20 cellular contexts compared by ENCODE assay signal in the genomic region with DNA sequence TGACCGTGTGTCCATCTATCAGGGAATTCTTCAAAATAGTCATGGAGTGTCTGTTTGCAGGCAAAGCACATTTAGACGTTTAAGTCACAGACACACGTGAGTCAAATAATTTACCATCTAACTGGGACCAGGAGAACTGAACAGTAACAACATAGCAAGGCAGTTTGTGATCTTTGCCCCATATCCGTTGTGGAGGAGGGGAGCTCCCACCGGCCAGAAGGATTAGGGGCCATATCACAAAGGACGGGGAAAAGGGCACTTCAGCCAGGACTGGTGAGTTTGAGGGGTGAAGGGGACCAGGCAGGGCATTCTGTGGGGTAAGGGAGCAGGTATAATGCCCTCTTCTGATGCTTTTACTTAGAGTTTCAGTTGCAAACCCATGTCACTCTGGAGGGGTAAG. TPM values are rescaled to one million over a fixed set of nuclear protein-coding genes. Genes with fewer than 3 reads are reported as not detected.
"Had no signal": no experiment of that assay in that cellular context is flagged by ENCODE, and none has a peak within 500 bp of the region (broad histone marks: within the 10 kb centered on the region; RNA-seq: fewer than 3 reads in every experiment).

No MANE protein-coding gene starts in this region.

- H3K4me3 ChIP-seq: heart left ventricle, left lung, lung, sigmoid colon, thoracic aorta, upper lobe of left lung had no signal

- H3K9me3 ChIP-seq: heart left ventricle, left lung, sigmoid colon, thoracic aorta, upper lobe of left lung had no signal

- H3K27me3 ChIP-seq: heart left ventricle, left lung, sigmoid colon, upper lobe of left lung had no signal

- DNase-seq: activated B cell treated with CpG ODN at 0.5 μM for 24 hours; activated CD4-positive, alpha-beta memory T cell treated with anti-CD3 and anti-CD28 coated beads for 36 hours; activated CD4-positive, alpha-beta T cell treated with anti-CD3 and anti-CD28 coated beads for 4 hours; activated naive CD4-positive, alpha-beta T cell treated with Interleukin-2 at 50 U/mL for 16 hours; activated naive CD8-positive, alpha-beta T cell treated with anti-CD3 and anti-CD28 coated beads for 36 hours; activated T-cell treated with anti-CD3 and anti-CD28 coated beads, Interleukin-2, amount 50 U/mL, for 48 hours; effector CD4-positive, alpha-beta T cell; heart left ventricle; kidney; left lung; nucleus accumbens; sigmoid colon; stimulated activated CD4-positive, alpha-beta T cell treated with anti-CD3 and anti-CD28 coated beads, Interleukin-2, amount 100 ng/mL, for 48 hours; stimulated activated naive CD4-positive, alpha-beta T cell; T1000; upper lobe of left lung had no signal

- H3K27ac ChIP-seq: heart left ventricle, left lung, sigmoid colon, thoracic aorta, upper lobe of left lung had no signal

- H3K4me1 ChIP-seq: sigmoid colon had no signal

- ATAC-seq: heart left ventricle; left lung; natural killer cell treated with Interleukin-12 subunit alpha and Interleukin-12 subunit beta and Interleukin-15 and Interleukin-18, amount 100 ng/mL, for 72 hours had no signal

- H3K36me3 ChIP-seq: heart left ventricle, left lung, sigmoid colon, thoracic aorta, upper lobe of left lung had no signal

RNA-seq across cellular contexts. Expression of a gene that starts 22.9 kb away (rescaled TPM):
- total RNA-seq: epithelial cell of proximal tubule had no signal
